In genomic region chr19:55385236-55385748, GRCh38 we compare ENCODE assay signal across 8 cellular contexts. TPM values are rescaled to one million over a fixed set of nuclear protein-coding genes. Genes with fewer than 3 reads are reported as not detected.
DNase-seq lines count a peak whose midpoint lies in the region; ATAC-seq and TF ChIP-seq lines count a peak whose summit lies in the region.

No MANE protein-coding gene starts in this region.

- H3K9ac ChIP-seq in MM.1S (ENCODE audit: low read length), result peak overlapping the region; percentile 94

- H3K27ac Mint-ChIP-seq in neural crest cell (ENCODE audit: unreplicated experiment), result peak overlapping the region; percentile 99
- peak overlapping the region; percentile 99 for H3K27ac Mint-ChIP-seq in stimulated activated naive CD8-positive, alpha-beta T cell treated with anti-CD3 and anti-CD28 coated beads, Interleukin-15, amount 100 ng/mL, for 72 hours

- DNase-seq in EH (ENCODE audit: low read depth) (peak; percentile 96), HCEC 1CT (peak; percentile 90), MM.1S (peak; percentile 95), SHP77 treated with DMSO at 0.1 percent for 48 hours (lab: John Stamatoyannopoulos, UW) (peak; percentile 94), activated gamma-delta T cell treated with Interleukin-2 at 50 U/mL for 16 hours (peak; percentile 97), foreskin keratinocyte (peak; percentile 91 to 95), neural crest cell (ENCODE audit: low read depth, low spot score) (peak; percentile 93)
- DNase-seq in stimulated activated naive CD8-positive, alpha-beta T cell treated with anti-CD3 and anti-CD28 coated beads, Interleukin-15, amount 100 ng/mL, for 72 hours, result peak; percentile 95

- peaks cover 62% of the 10 kb centered on the region for H3F3A ChIP-seq in MM.1S (ENCODE audit: insufficient read depth, low read length)

- peak overlapping the region; percentile 100 for H3K4me3 Mint-ChIP-seq in neural crest cell
- peak overlapping the region; percentile 93 to 98 for H3K4me3 Mint-ChIP-seq in stimulated activated naive CD8-positive, alpha-beta T cell treated with anti-CD3 and anti-CD28 coated beads, Interleukin-15, amount 100 ng/mL, for 72 hours

- TF ChIP-seq CTCF in MM.1S (IDR thresholded peaks at IDR 0.05; ENCODE audit: low read length) (no peak), foreskin keratinocyte (conservative IDR thresholded peaks at IDR 0.05) (no peak), neural crest cell (conservative IDR thresholded peaks at IDR 0.05) (no peak)

- peaks cover 68% of the 10 kb centered on the region for H3K79me2 ChIP-seq in MM.1S (ENCODE audit: low read length)

- H3K9me2 ChIP-seq in MM.1S (replicated peaks; ENCODE audit: insufficient read depth, low read length), result no peaks in the 10 kb centered on the region

- peak overlapping the region; percentile 85 for H3K27ac ChIP-seq in MM.1S (ENCODE audit: low read length)
- peak overlapping the region; percentile 60 for H3K27ac ChIP-seq in foreskin keratinocyte

- H4K20me1 ChIP-seq in MM.1S (ENCODE audit: insufficient read depth, low read length), result peaks cover 41% of the 10 kb centered on the region

- H3K4me1 ChIP-seq in MM.1S (ENCODE audit: low read length) (peaks cover 29% of the 10 kb centered on the region), foreskin keratinocyte (no peaks in the 10 kb centered on the region)

- ATAC-seq in foreskin keratinocyte, result peak; percentile 75
- ATAC-seq in stimulated activated naive CD8-positive, alpha-beta T cell treated with anti-CD3 and anti-CD28 coated beads, Interleukin-15, amount 100 ng/mL, for 72 hours, result peak; percentile 84

- no peaks in the 10 kb centered on the region for H3K9me3 ChIP-seq in MM.1S (replicated peaks; ENCODE audit: insufficient read depth, low read length)

- peaks cover 10% of the 10 kb centered on the region for H3K36me3 Mint-ChIP-seq in neural crest cell (ENCODE audit: low read depth)

- peaks cover 49% of the 10 kb centered on the region for H3K4me1 Mint-ChIP-seq in neural crest cell
- peaks cover 76% of the 10 kb centered on the region for H3K4me1 Mint-ChIP-seq in stimulated activated naive CD8-positive, alpha-beta T cell treated with anti-CD3 and anti-CD28 coated beads, Interleukin-15, amount 100 ng/mL, for 72 hours

- H3K4me2 ChIP-seq in MM.1S (ENCODE audit: low read depth, low read length), result peak overlapping the region; percentile 98

- no peaks in the 10 kb centered on the region for H3K9me3 Mint-ChIP-seq in neural crest cell
- H3K9me3 Mint-ChIP-seq in stimulated activated naive CD8-positive, alpha-beta T cell treated with anti-CD3 and anti-CD28 coated beads, Interleukin-15, amount 100 ng/mL, for 72 hours, result peaks cover 0 to 4% of the 10 kb centered on the region in 2 donors

- H3K27me3 Mint-ChIP-seq in neural crest cell (ENCODE audit: low read depth), result peaks cover 8% of the 10 kb centered on the region
- H3K27me3 Mint-ChIP-seq in stimulated activated naive CD8-positive, alpha-beta T cell treated with anti-CD3 and anti-CD28 coated beads, Interleukin-15, amount 100 ng/mL, for 72 hours, result no peaks in the 10 kb centered on the region

- H3K27me3 ChIP-seq in MM.1S (replicated peaks; ENCODE audit: insufficient read depth, low read length) (no peaks in the 10 kb centered on the region), foreskin keratinocyte (no peaks in the 10 kb centered on the region)

- H3K36me3 ChIP-seq in MM.1S (replicated peaks; ENCODE audit: insufficient read depth, low read length), result peaks cover 19% of the 10 kb centered on the region

- H2AFZ ChIP-seq in MM.1S (ENCODE audit: low read length), result peak overlapping the region; percentile 74

- peak overlapping the region; percentile 91 for H3K4me3 ChIP-seq in MM.1S (ENCODE audit: low read length)

RNA-seq across cellular contexts. Expression of gene RPL28, which starts 0.4 kb away (rescaled TPM):
- 893 and 988 TPM in 2 replicates for total RNA-seq in foreskin keratinocyte
- 1,338 and 1,473 TPM in 2 replicates for polyA plus RNA-seq in foreskin keratinocyte
- 1,888 and 1,936 TPM in 2 replicates for total RNA-seq in neural crest cell

RNA-seq across cellular contexts. Expression of gene TMEM238, which starts 1.2 kb away (rescaled TPM):
- 1.4 and 1.5 TPM in 2 replicates for total RNA-seq in foreskin keratinocyte
- polyA plus RNA-seq in foreskin keratinocyte, result 1.5 and 1.8 TPM in 2 replicates
- total RNA-seq in neural crest cell, result 0.40 and 0.71 TPM in 2 replicates

RNA-seq across cellular contexts. Expression of gene TMEM190, which starts 8.7 kb away (rescaled TPM):
- total RNA-seq in foreskin keratinocyte (not detected in 2 replicates), neural crest cell (not detected in 2 replicates)
- not detected in 2 replicates for polyA plus RNA-seq in foreskin keratinocyte

RNA-seq across cellular contexts. Expression of gene IL11, which starts 15.0 kb away (rescaled TPM):
- 3.7 and 5.8 TPM in 2 replicates for total RNA-seq in foreskin keratinocyte
- 4.1 and 5.4 TPM in 2 replicates for polyA plus RNA-seq in foreskin keratinocyte
- total RNA-seq in neural crest cell, result 0.56 and 0.59 TPM in 2 replicates

RNA-seq across cellular contexts. Expression of gene GARIN5B, which starts 22.2 kb away (rescaled TPM):
- total RNA-seq in foreskin keratinocyte (0.03 TPM in 1 of 2 replicates, not detected in the other), neural crest cell (not detected in 2 replicates)
- polyA plus RNA-seq in foreskin keratinocyte, result not detected in 2 replicates

Comparison
In these comparisons a context has a peak if more than half of its experiments do, and no peak if none do; other contexts are left out.
1. Peak in every context shown above with its lines: DNase-seq, ATAC-seq, H3K4me3 ChIP-seq and H3K27ac ChIP-seq.